Comparison of ENCODE assay signal across 3 cellular contexts in the genomic region with DNA sequence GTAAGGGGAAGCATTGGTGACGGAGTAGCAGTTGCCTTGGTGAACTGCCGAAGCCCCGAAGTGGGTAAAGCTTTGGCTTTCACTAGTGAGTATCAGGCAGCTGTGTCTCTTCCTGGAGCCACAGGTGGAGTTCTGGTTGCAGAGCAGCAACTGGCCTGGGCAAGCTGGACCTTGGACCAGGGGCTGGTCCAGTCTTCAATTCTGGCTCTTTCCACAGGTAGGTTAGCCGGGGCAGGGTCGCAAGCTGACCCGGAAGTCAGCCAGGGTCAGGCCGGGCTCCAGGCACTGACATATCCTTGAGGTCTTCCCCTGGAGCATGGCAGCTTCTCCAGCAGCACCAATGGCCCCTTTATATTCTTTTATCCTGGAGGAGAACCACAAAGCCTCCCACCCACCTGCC.
TF ChIP-seq lines count a peak whose summit lies in the region.

No MANE protein-coding gene starts in this region.

TF ChIP-seq in SK-N-SH, 30 proteins besides CTCF, POLR2A, EP300 and RAD21:
- no peak for TF ChIP-seq GABPA (IDR thresholded peaks at IDR 0.05; ENCODE audit: low read depth)
- no peak for TF ChIP-seq CHD2 (IDR thresholded peaks at IDR 0.05; ENCODE audit: low read length, partially characterized antibody)
- TF ChIP-seq FOSL2 (IDR thresholded peaks at IDR 0.05; ENCODE audit: borderline replicate concordance, low read depth) = no peak
- no peak for TF ChIP-seq FOXM1 (IDR thresholded peaks at IDR 0.05; ENCODE audit: low read depth)
- no peak for TF ChIP-seq RXRA (IDR thresholded peaks at IDR 0.05; ENCODE audit: borderline replicate concordance, low read depth)
- TF ChIP-seq, protein P1, sequence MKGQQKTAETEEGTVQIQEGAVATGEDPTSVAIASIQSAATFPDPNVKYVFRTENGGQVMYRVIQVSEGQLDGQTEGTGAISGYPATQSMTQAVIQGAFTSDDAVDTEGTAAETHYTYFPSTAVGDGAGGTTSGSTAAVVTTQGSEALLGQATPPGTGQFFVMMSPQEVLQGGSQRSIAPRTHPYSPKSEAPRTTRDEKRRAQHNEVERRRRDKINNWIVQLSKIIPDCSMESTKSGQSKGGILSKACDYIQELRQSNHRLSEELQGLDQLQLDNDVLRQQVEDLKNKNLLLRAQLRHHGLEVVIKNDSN (IDR thresholded peaks at IDR 0.05; ENCODE audit: borderline replicate concordance, low read depth) = no peak

TF ChIP-seq in SK-N-SH treated with all-trans-retinoic acid at 6 μM for 48 hours, 23 proteins besides CTCF, POLR2A, EP300 and RAD21:
- TF ChIP-seq ZNF70 (CRISPR knock-in tag; IDR thresholded peaks at IDR 0.05) = no peak

TF ChIP-seq in HepG2, 621 proteins besides CTCF, POLR2A, EP300 and RAD21 (continues in another document):
- TF ChIP-seq ELF4 (CRISPR knock-in tag; IDR thresholded peaks at IDR 0.05; ENCODE audit: borderline replicate concordance) = no peak
- TF ChIP-seq HOMEZ (CRISPR knock-in tag; IDR thresholded peaks at IDR 0.05; ENCODE audit: low read depth) = no peak
- no peak for TF ChIP-seq ZNF44 (CRISPR knock-in tag; IDR thresholded peaks at IDR 0.05)
- TF ChIP-seq GFI1 (CRISPR knock-in tag; IDR thresholded peaks at IDR 0.05; ENCODE audit: borderline replicate concordance) = no peak
- no peak for TF ChIP-seq ZNF205 (CRISPR knock-in tag; IDR thresholded peaks at IDR 0.05)
- no peak for TF ChIP-seq ZBTB8A (CRISPR knock-in tag; IDR thresholded peaks at IDR 0.05; ENCODE audit: borderline replicate concordance, low read depth)
- TF ChIP-seq RARA (CRISPR knock-in tag; IDR thresholded peaks at IDR 0.05) = peak; percentile 39
- TF ChIP-seq BATF2 (CRISPR knock-in tag; IDR thresholded peaks at IDR 0.05) = no peak
- TF ChIP-seq DDIT3 (CRISPR knock-in tag; IDR thresholded peaks at IDR 0.05) = no peak
- TF ChIP-seq SNRNP70 (IDR thresholded peaks at IDR 0.05; ENCODE audit: low read depth, low read length) = no peak
- peak; percentile 66; the same call in 1 of the 2 replicates for TF ChIP-seq HNF4G (IDR thresholded peaks at IDR 0.05; ENCODE audit: borderline replicate concordance, low read depth, low read length)
- no peak; the same call in 1 of the 2 replicates for TF ChIP-seq HNF4G (CRISPR knock-in tag; IDR thresholded peaks at IDR 0.05; ENCODE audit: borderline replicate concordance, low read depth)
- TF ChIP-seq ZNF746 (CRISPR knock-in tag; IDR thresholded peaks at IDR 0.05) = no peak
- no peak for TF ChIP-seq ERF (CRISPR knock-in tag; IDR thresholded peaks at IDR 0.05)
- peak; percentile 60 for TF ChIP-seq POGZ (CRISPR knock-in tag; IDR thresholded peaks at IDR 0.05)
- no peak for TF ChIP-seq ZNF432 (CRISPR knock-in tag; IDR thresholded peaks at IDR 0.05; ENCODE audit: borderline replicate concordance)
- TF ChIP-seq SP5 (CRISPR knock-in tag; IDR thresholded peaks at IDR 0.05; ENCODE audit: borderline replicate concordance, low read depth) = no peak
- TF ChIP-seq HMG20A (CRISPR knock-in tag; IDR thresholded peaks at IDR 0.05; ENCODE audit: borderline replicate concordance) = peak; percentile 14; the same call in 1 of the 2 replicates
- TF ChIP-seq ZNF468 (CRISPR knock-in tag; IDR thresholded peaks at IDR 0.05) = no peak
- TF ChIP-seq MAFG (CRISPR knock-in tag; IDR thresholded peaks at IDR 0.05) = no peak
- TF ChIP-seq ZNF484 (CRISPR knock-in tag; IDR thresholded peaks at IDR 0.05; ENCODE audit: borderline replicate concordance, low read depth) = no peak
- TF ChIP-seq ZKSCAN5 (CRISPR knock-in tag; IDR thresholded peaks at IDR 0.05) = no peak
- no peak for TF ChIP-seq KDM5B (CRISPR knock-in tag; IDR thresholded peaks at IDR 0.05; ENCODE audit: borderline replicate concordance)
- TF ChIP-seq E2F1 (CRISPR knock-in tag; IDR thresholded peaks at IDR 0.05) = no peak
- TF ChIP-seq NR2F6 (IDR thresholded peaks at IDR 0.05) = 0 out of 2 replicates have a peak, but pooled peaks have one; percentile 33
- peak; percentile 71 for TF ChIP-seq NR2F6 (CRISPR knock-in tag; IDR thresholded peaks at IDR 0.05)
- no peak for TF ChIP-seq TAF1 (CRISPR knock-in tag; IDR thresholded peaks at IDR 0.05)
- no peak for TF ChIP-seq ZNF296 (CRISPR knock-in tag; conservative IDR thresholded peaks at IDR 0.05)
- no peak for TF ChIP-seq ZNF407 (CRISPR knock-in tag; IDR thresholded peaks at IDR 0.05; ENCODE audit: not compliant biosample characterization)
- TF ChIP-seq, protein P2, sequence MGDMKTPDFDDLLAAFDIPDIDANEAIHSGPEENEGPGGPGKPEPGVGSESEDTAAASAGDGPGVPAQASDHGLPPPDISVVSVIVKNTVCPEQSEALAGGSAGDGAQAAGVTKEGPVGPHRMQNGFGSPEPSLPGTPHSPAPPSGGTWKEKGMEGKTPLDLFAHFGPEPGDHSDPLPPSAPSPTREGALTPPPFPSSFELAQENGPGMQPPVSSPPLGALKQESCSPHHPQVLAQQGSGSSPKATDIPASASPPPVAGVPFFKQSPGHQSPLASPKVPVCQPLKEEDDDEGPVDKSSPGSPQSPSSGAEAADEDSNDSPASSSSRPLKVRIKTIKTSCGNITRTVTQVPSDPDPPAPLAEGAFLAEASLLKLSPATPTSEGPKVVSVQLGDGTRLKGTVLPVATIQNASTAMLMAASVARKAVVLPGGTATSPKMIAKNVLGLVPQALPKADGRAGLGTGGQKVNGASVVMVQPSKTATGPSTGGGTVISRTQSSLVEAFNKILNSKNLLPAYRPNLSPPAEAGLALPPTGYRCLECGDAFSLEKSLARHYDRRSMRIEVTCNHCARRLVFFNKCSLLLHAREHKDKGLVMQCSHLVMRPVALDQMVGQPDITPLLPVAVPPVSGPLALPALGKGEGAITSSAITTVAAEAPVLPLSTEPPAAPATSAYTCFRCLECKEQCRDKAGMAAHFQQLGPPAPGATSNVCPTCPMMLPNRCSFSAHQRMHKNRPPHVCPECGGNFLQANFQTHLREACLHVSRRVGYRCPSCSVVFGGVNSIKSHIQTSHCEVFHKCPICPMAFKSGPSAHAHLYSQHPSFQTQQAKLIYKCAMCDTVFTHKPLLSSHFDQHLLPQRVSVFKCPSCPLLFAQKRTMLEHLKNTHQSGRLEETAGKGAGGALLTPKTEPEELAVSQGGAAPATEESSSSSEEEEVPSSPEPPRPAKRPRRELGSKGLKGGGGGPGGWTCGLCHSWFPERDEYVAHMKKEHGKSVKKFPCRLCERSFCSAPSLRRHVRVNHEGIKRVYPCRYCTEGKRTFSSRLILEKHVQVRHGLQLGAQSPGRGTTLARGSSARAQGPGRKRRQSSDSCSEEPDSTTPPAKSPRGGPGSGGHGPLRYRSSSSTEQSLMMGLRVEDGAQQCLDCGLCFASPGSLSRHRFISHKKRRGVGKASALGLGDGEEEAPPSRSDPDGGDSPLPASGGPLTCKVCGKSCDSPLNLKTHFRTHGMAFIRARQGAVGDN (CRISPR knock-in tag; IDR thresholded peaks at IDR 0.05) = peak; percentile 77
- TF ChIP-seq NR2F1 (CRISPR knock-in tag; IDR thresholded peaks at IDR 0.05) = no peak; a peak in 1 of 4 replicates
- no peak for TF ChIP-seq BRD4 (CRISPR knock-in tag; IDR thresholded peaks at IDR 0.05)
- no peak for TF ChIP-seq BCL3 (CRISPR knock-in tag; IDR thresholded peaks at IDR 0.05)
- no peak for TF ChIP-seq RCOR2 (CRISPR knock-in tag; IDR thresholded peaks at IDR 0.05)
- TF ChIP-seq MZF1 (CRISPR knock-in tag; IDR thresholded peaks at IDR 0.05; ENCODE audit: borderline replicate concordance) = no peak
- TF ChIP-seq ZNF264 (CRISPR knock-in tag; IDR thresholded peaks at IDR 0.05) = no peak
- no peak for TF ChIP-seq RFX5 (IDR thresholded peaks at IDR 0.05; ENCODE audit: low read depth, low read length)
- TF ChIP-seq, protein P3, sequence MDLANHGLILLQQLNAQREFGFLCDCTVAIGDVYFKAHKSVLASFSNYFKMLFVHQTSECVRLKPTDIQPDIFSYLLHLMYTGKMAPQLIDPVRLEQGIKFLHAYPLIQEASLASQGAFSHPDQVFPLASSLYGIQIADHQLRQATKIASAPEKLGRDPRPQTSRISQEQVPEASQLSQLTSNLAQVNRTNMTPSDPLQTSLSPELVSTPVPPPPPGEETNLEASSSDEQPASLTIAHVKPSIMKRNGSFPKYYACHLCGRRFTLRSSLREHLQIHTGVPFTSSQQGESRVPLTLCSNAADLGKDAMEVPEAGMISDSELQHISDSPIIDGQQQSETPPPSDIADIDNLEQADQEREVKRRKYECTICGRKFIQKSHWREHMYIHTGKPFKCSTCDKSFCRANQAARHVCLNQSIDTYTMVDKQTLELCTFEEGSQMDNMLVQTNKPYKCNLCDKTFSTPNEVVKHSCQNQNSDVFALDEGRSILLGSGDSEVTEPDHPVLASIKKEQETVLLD (CRISPR knock-in tag; IDR thresholded peaks at IDR 0.05; ENCODE audit: low read depth) = no peak
